Comparison of ENCODE assay signal across 1 cellular context in the genomic region with DNA sequence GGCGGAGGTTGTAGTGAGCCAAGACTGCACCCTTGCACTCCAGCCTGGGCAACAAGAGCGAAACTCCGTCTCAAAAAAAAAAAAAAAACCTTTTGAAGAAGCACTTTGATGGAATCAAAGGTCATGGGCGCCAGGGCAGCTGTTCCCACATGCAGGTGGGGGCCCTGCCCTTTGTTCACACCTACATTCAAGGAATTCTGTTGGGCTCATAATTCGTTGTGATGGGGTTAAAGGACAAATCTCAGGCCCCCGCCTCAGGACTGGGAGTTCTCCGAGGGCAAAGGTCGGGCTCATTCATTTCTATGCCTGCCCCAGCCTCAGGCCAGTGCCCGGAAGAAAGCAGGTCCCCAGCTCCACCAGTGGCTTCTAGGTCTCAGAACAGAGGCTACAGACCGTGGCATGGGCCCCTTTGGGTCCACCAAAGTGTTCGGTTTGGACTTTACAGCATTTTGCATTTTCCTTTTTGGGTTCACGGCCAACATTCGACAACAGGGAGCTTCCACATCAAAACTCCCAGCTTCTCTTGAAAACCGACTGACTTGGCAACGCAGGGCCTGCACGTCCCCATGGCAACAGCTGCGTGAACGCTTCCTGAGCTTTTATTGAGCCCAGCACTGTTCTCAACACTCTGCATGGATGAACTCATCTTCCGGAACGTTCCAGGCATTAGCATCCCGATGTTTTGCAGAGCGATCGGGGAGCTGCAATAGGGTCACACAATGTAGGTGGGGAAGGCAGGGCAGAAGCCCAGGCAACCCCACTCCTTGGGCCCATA.
TF ChIP-seq lines count a peak whose summit lies in the region.

No MANE protein-coding gene starts in this region.

TF ChIP-seq in GM23338, 12 proteins besides CTCF, POLR2A, EP300 and RAD21 (continued from another document):
- TF ChIP-seq, protein P1, sequence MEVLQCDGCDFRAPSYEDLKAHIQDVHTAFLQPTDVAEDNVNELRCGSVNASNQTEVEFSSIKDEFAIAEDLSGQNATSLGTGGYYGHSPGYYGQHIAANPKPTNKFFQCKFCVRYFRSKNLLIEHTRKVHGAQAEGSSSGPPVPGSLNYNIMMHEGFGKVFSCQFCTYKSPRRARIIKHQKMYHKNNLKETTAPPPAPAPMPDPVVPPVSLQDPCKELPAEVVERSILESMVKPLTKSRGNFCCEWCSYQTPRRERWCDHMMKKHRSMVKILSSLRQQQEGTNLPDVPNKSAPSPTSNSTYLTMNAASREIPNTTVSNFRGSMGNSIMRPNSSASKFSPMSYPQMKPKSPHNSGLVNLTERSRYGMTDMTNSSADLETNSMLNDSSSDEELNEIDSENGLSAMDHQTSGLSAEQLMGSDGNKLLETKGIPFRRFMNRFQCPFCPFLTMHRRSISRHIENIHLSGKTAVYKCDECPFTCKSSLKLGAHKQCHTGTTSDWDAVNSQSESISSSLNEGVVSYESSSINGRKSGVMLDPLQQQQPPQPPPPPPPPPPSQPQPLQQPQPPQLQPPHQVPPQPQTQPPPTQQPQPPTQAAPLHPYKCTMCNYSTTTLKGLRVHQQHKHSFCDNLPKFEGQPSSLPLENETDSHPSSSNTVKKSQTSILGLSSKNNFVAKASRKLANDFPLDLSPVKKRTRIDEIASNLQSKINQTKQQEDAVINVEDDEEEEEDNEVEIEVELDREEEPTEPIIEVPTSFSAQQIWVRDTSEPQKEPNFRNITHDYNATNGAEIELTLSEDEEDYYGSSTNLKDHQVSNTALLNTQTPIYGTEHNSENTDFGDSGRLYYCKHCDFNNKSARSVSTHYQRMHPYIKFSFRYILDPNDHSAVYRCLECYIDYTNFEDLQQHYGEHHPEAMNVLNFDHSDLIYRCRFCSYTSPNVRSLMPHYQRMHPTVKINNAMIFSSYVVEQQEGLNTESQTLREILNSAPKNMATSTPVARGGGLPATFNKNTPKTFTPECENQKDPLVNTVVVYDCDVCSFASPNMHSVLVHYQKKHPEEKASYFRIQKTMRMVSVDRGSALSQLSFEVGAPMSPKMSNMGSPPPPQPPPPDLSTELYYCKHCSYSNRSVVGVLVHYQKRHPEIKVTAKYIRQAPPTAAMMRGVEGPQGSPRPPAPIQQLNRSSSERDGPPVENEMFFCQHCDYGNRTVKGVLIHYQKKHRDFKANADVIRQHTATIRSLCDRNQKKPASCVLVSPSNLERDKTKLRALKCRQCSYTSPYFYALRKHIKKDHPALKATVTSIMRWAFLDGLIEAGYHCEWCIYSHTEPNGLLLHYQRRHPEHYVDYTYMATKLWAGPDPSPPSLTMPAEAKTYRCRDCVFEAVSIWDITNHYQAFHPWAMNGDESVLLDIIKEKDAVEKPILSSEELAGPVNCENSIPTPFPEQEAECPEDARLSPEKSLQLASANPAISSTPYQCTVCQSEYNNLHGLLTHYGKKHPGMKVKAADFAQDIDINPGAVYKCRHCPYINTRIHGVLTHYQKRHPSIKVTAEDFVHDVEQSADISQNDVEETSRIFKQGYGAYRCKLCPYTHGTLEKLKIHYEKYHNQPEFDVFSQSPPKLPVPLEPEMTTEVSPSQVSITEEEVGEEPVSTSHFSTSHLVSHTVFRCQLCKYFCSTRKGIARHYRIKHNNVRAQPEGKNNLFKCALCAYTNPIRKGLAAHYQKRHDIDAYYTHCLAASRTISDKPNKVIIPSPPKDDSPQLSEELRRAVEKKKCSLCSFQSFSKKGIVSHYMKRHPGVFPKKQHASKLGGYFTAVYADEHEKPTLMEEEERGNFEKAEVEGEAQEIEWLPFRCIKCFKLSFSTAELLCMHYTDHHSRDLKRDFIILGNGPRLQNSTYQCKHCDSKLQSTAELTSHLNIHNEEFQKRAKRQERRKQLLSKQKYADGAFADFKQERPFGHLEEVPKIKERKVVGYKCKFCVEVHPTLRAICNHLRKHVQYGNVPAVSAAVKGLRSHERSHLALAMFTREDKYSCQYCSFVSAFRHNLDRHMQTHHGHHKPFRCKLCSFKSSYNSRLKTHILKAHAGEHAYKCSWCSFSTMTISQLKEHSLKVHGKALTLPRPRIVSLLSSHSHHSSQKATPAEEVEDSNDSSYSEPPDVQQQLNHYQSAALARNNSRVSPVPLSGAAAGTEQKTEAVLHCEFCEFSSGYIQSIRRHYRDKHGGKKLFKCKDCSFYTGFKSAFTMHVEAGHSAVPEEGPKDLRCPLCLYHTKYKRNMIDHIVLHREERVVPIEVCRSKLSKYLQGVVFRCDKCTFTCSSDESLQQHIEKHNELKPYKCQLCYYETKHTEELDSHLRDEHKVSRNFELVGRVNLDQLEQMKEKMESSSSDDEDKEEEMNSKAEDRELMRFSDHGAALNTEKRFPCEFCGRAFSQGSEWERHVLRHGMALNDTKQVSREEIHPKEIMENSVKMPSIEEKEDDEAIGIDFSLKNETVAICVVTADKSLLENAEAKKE (CRISPR knock-in tag; IDR thresholded peaks at IDR 0.05), result no peak
- TF ChIP-seq JUNB (IDR thresholded peaks at IDR 0.05; ENCODE audit: unreplicated experiment) (no peak), ZNF114 (CRISPR knock-in tag; IDR thresholded peaks at IDR 0.05) (no peak), CREB1 (CRISPR knock-in tag; IDR thresholded peaks at IDR 0.05; ENCODE audit: low read depth) (no peak), STAT1 (IDR thresholded peaks at IDR 0.05; ENCODE audit: unreplicated experiment) (no peak), EZH2 (IDR thresholded peaks at IDR 0.05; ENCODE audit: low read depth, unreplicated experiment) (no peak)
